1 cellular context compared by ENCODE assay signal in the genomic region with DNA sequence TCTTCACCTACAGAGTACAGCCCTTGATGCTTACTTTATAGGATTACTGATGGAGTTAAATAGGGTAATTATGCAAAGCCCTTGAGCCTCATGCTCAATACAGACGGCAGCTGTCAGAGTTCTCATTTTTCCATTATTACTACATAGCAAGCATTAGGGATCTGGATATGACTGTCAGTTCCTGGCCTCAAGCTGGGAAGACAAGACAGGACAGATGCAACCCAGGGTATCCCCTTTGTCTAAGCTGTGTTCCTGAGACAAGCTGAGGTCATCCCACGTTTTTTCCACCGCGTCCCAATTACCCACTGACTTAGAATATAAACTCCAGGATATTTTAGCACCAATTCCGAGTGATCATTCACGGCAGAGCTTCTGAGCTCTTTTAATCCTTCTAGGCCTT.
TF ChIP-seq lines count a peak whose summit lies in the region.

No MANE protein-coding gene starts in this region.

TF ChIP-seq in GM23338, 12 proteins besides CTCF, POLR2A, EP300 and RAD21:
- TF ChIP-seq, protein P1, sequence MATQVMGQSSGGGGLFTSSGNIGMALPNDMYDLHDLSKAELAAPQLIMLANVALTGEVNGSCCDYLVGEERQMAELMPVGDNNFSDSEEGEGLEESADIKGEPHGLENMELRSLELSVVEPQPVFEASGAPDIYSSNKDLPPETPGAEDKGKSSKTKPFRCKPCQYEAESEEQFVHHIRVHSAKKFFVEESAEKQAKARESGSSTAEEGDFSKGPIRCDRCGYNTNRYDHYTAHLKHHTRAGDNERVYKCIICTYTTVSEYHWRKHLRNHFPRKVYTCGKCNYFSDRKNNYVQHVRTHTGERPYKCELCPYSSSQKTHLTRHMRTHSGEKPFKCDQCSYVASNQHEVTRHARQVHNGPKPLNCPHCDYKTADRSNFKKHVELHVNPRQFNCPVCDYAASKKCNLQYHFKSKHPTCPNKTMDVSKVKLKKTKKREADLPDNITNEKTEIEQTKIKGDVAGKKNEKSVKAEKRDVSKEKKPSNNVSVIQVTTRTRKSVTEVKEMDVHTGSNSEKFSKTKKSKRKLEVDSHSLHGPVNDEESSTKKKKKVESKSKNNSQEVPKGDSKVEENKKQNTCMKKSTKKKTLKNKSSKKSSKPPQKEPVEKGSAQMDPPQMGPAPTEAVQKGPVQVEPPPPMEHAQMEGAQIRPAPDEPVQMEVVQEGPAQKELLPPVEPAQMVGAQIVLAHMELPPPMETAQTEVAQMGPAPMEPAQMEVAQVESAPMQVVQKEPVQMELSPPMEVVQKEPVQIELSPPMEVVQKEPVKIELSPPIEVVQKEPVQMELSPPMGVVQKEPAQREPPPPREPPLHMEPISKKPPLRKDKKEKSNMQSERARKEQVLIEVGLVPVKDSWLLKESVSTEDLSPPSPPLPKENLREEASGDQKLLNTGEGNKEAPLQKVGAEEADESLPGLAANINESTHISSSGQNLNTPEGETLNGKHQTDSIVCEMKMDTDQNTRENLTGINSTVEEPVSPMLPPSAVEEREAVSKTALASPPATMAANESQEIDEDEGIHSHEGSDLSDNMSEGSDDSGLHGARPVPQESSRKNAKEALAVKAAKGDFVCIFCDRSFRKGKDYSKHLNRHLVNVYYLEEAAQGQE (IDR thresholded peaks at IDR 0.05; ENCODE audit: unreplicated experiment), result no peak
- TF ChIP-seq JUNB (IDR thresholded peaks at IDR 0.05; ENCODE audit: unreplicated experiment) (no peak), ZNF114 (CRISPR knock-in tag; IDR thresholded peaks at IDR 0.05) (no peak), EZH2 (IDR thresholded peaks at IDR 0.05; ENCODE audit: low read depth, unreplicated experiment) (no peak), NANOG (IDR thresholded peaks at IDR 0.05; ENCODE audit: borderline replicate concordance) (no peak), ZNF331 (CRISPR knock-in tag; IDR thresholded peaks at IDR 0.05; ENCODE audit: low read depth) (no peak)
